In genomic region chr2:31428001-31428418, GRCh38 we compare ENCODE assay signal across 1 cellular context.
TF ChIP-seq lines count a peak whose summit lies in the region.

No MANE protein-coding gene starts in this region.

TF ChIP-seq in H1, 55 proteins besides CTCF, POLR2A, EP300 and RAD21:
- TF ChIP-seq CHD1 (IDR thresholded peaks at IDR 0.05; ENCODE audit: low read depth, low read length) (no peak), TAF7 (optimal IDR thresholded peaks at IDR 0.05; ENCODE audit: borderline replicate concordance, low read depth, low read length) (no peak), POU5F1 (IDR thresholded peaks at IDR 0.05; ENCODE audit: low read depth, low read length) (no peak), SIRT6 (IDR thresholded peaks at IDR 0.05; ENCODE audit: low read length) (no peak), BACH1 (IDR thresholded peaks at IDR 0.05; ENCODE audit: low read length) (no peak), KDM4A (IDR thresholded peaks at IDR 0.05; ENCODE audit: low read depth, low read length, severe bottlenecking) (no peak), TCF12 (IDR thresholded peaks at IDR 0.05; ENCODE audit: low read depth, low read length) (no peak), RNF2 (IDR thresholded peaks at IDR 0.05; ENCODE audit: borderline replicate concordance, low read depth, low read length, missing control alignments, poor library complexity, severe bottlenecking) (no peak), SRF (IDR thresholded peaks at IDR 0.05; ENCODE audit: low read depth, low read length) (no peak)
